Comparison of ENCODE assay signal across 5 cellular contexts in the genomic region with DNA sequence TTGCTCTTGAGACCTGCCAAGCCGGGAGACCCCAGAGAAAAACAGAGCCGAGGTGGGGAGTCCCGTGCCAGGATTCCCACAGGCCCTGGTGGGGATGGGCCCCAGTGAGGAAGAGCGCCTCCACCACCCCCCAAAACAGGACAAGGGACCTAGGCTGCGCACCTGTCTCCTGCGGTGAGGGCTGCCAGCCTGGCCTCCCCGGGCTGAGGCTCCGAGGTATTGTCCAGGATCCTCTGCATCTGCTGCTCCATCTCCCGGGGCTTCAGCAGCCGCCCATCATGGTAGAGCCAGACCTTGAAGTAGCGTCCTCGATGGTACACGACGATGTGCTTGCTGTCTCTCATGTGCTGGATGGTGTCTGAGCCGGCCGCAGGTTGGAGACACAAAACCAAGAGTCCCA.
"Had no signal": no experiment of that assay in that cellular context is flagged by ENCODE, and none has a peak within 500 bp of the region (broad histone marks: within the 10 kb centered on the region; RNA-seq: fewer than 3 reads in every experiment).

No MANE protein-coding gene starts in this region.

- H3K4me3 Mint-ChIP-seq: GM23338, H9, IgD-negative memory B cell had no signal

- H3K9me3 Mint-ChIP-seq: GM23338, H9, IgD-negative memory B cell had no signal

- H2AFZ ChIP-seq: GM23338 had no signal

- H3K27me3 Mint-ChIP-seq: IgD-negative memory B cell had no signal

- H3K27ac Mint-ChIP-seq: GM23338, H9, IgD-negative memory B cell had no signal

- DNase-seq: H9, HCEC 1CT, KBM-7 had no signal

- H3K4me3 ChIP-seq: GM23338 had no signal

- H3K4me2 ChIP-seq: GM23338 had no signal

- H3K4me1 Mint-ChIP-seq: IgD-negative memory B cell had no signal
